In genomic region chr2:144596074-144596871, GRCh38 we compare ENCODE assay signal across 8 cellular contexts.
DNase-seq lines count a peak whose midpoint lies in the region; ATAC-seq lines count a peak whose summit lies in the region.

No MANE protein-coding gene starts in this region.

- peaks cover 17 to 35% (median 21%) of the 10 kb centered on the region in 3 donors for H3K4me1 Mint-ChIP-seq in IgD-negative memory B cell

- peak overlapping the region in 1 of 3 donors; percentile 84 for H3K27ac Mint-ChIP-seq in IgD-negative memory B cell

- H3K4me3 Mint-ChIP-seq in IgD-negative memory B cell, result peak overlapping the region; percentile 37 to 83 (median 69)

- H3K27me3 Mint-ChIP-seq in IgD-negative memory B cell, result no peaks in the 10 kb centered on the region

- no peaks in the 10 kb centered on the region for H3K9me3 Mint-ChIP-seq in IgD-negative memory B cell

- peak; percentile 90 for ATAC-seq in GM21723 (IDR thresholded peaks at IDR 0.05; ENCODE audit: unreplicated experiment)

- no peaks in the 10 kb centered on the region for H3K36me3 Mint-ChIP-seq in IgD-negative memory B cell

- peak; percentile 81 for DNase-seq in ELR (ENCODE audit: low read depth)
- DNase-seq in amniotic stem cell (lab: John Stamatoyannopoulos, UW), result peak; percentile 19
- DNase-seq in medulla oblongata (ENCODE audit: extremely low spot score), result peak; percentile 54
- no peak for DNase-seq in activated CD4-positive, CD25-positive, alpha-beta regulatory T cell (lab: John Stamatoyannopoulos, UW)
- no peak for DNase-seq in SIG-M5 (lab: John Stamatoyannopoulos, UW)
- no peak for DNase-seq in stimulated activated CD4-positive, alpha-beta T cell treated with anti-CD3 and anti-CD28 coated beads, Interleukin-2, amount 100 ng/mL, for 48 hours

Comparison
In these comparisons a context has a peak if more than half of its experiments do, and no peak if none do; other contexts are left out.
1. DNase-seq: peak in ELR (single experiment), amniotic stem cell (single experiment) and medulla oblongata (single experiment); none in activated CD4-positive, CD25-positive, alpha-beta regulatory T cell (0 of 4), SIG-M5 (single experiment) and stimulated activated CD4-positive, alpha-beta T cell treated with anti-CD3 and anti-CD28 coated beads, Interleukin-2, amount 100 ng/mL, for 48 hours (0 of 2).